Comparison of ENCODE assay signal across 13 cellular contexts in the genomic region with DNA sequence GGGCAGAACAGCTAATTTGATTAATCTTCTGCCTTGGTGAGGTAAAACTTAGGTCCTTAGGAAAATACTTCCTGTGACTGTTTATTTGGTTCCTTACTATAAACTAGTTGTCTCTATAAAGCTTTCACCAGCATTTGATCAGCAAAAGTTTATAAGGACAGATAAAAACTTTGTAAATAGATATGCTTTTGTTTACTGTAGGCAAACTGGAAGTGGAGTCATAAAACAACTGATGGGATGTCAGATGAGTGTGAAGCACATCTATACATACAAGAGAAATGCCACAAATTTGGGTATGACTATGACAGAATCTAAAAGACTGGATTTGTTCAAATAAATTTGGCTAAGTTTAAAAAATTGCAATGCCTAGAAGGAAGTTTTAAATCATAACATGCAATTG. TPM values are rescaled to one million over a fixed set of nuclear protein-coding genes. Genes with fewer than 3 reads are reported as not detected.
DNase-seq lines count a peak whose midpoint lies in the region; ATAC-seq and TF ChIP-seq lines count a peak whose summit lies in the region.
"Had no signal": no experiment of that assay in that cellular context is flagged by ENCODE, and none has a peak within 500 bp of the region (broad histone marks: within the 10 kb centered on the region; RNA-seq: fewer than 3 reads in every experiment).

No MANE protein-coding gene starts in this region.

- no peaks in the 10 kb centered on the region for H3K27me3 Mint-ChIP-seq in activated naive CD4-positive, alpha-beta T cell treated with anti-CD3 and anti-CD28 coated beads, Interleukin-2, amount 50 U/mL, for 24 hours
- no peaks in the 10 kb centered on the region for H3K27me3 Mint-ChIP-seq in activated T-helper 17 cell treated with anti-CD3 and anti-CD28 coated beads, Interleukin-2, amount 50 U/mL, for 72 hours
- peaks cover 51% of the 10 kb centered on the region for H3K27me3 Mint-ChIP-seq in type B pancreatic cell

- no peak for TF ChIP-seq CTCF in type B pancreatic cell (conservative IDR thresholded peaks at IDR 0.05)
- TF ChIP-seq CTCF in prostate gland (IDR thresholded peaks at IDR 0.05), result no peak

- H3K9ac ChIP-seq in mucosa of rectum (ENCODE audit: low read depth in 1 of 2, low read length in 2 of 2), result peak overlapping the region; percentile 67 to 68

- H3K9me3 Mint-ChIP-seq in activated naive CD4-positive, alpha-beta T cell treated with anti-CD3 and anti-CD28 coated beads, Interleukin-2, amount 50 U/mL, for 24 hours, result no peaks in the 10 kb centered on the region
- H3K9me3 Mint-ChIP-seq in activated T-helper 17 cell treated with anti-CD3 and anti-CD28 coated beads, Interleukin-2, amount 50 U/mL, for 72 hours, result no peaks in the 10 kb centered on the region
- H3K9me3 Mint-ChIP-seq in type B pancreatic cell, result no peaks in the 10 kb centered on the region

- H3K27me3 ChIP-seq in mucosa of rectum (ENCODE audit: control insufficient read depth in 2 of 2, insufficient read depth in 2 of 2, low read length in 2 of 2), result no peaks in the 10 kb centered on the region
- H3K27me3 ChIP-seq in prostate gland (replicated peaks; ENCODE audit: insufficient read depth), result peaks cover 2% of the 10 kb centered on the region

- peak overlapping the region in 1 of 2 donors; percentile 45 for H3K27ac ChIP-seq in mucosa of rectum (ENCODE audit: low read depth in 2 of 2, low read length in 2 of 2)
- H3K27ac ChIP-seq in prostate gland, result no peak overlapping the region

- no peak for ATAC-seq in activated T-helper 17 cell treated with anti-CD3 and anti-CD28 coated beads, Interleukin-2, amount 50 U/mL, for 72 hours (replicated peaks)
- ATAC-seq: GM23338 had no signal

- intact Hi-C loops in prostate gland (cut with DNase I), result loop anchor here (5.0 kb wide), 3 partner anchors 738 to 1108 kb away; no protein-coding TSS in a partner anchor

- peaks cover 80% of the 10 kb centered on the region for H3K36me3 Mint-ChIP-seq in activated naive CD4-positive, alpha-beta T cell treated with anti-CD3 and anti-CD28 coated beads, Interleukin-2, amount 50 U/mL, for 24 hours
- H3K36me3 Mint-ChIP-seq in activated T-helper 17 cell treated with anti-CD3 and anti-CD28 coated beads, Interleukin-2, amount 50 U/mL, for 72 hours (ENCODE audit: low read depth), result peaks cover 100% of the 10 kb centered on the region
- peaks cover 14% of the 10 kb centered on the region for H3K36me3 Mint-ChIP-seq in type B pancreatic cell

- H3K9me3 ChIP-seq in mucosa of rectum (ENCODE audit: control insufficient read depth in 2 of 2, low read length in 2 of 2) (no peaks in the 10 kb centered on the region), prostate gland (no peaks in the 10 kb centered on the region)
- H3K9me3 ChIP-seq: esophagus squamous epithelium had no signal

- no peak for DNase-seq in activated naive CD4-positive, alpha-beta T cell (lab: John Stamatoyannopoulos, UW)
- DNase-seq in type B pancreatic cell (ENCODE audit: extremely low spot score, unreplicated experiment) (no peak), prostate gland (ENCODE audit: low spot score) (no peak), ureter (ENCODE audit: low spot score) (no peak)
- DNase-seq in effector CD4-positive, alpha-beta T cell, result no peak
- DNase-seq: esophagus squamous epithelium; KBM-7; nucleus accumbens; stimulated activated CD4-positive, alpha-beta T cell treated with anti-CD3 and anti-CD28 coated beads, Interleukin-4, amount 100 ng/mL, for 24 hours had no signal

- TF ChIP-seq POLR2A in prostate gland (IDR thresholded peaks at IDR 0.05), result no peak

- H3K4me3 ChIP-seq in mucosa of rectum (ENCODE audit: low read length in 2 of 2) (peak overlapping the region; percentile 87 to 98), prostate gland (no peak overlapping the region)
- H3K4me3 ChIP-seq: GM23338 had no signal

- peak overlapping the region; percentile 71 for H3K27ac Mint-ChIP-seq in activated naive CD4-positive, alpha-beta T cell treated with anti-CD3 and anti-CD28 coated beads, Interleukin-2, amount 50 U/mL, for 24 hours
- peak overlapping the region; percentile 98 for H3K27ac Mint-ChIP-seq in activated T-helper 17 cell treated with anti-CD3 and anti-CD28 coated beads, Interleukin-2, amount 50 U/mL, for 72 hours
- no peak overlapping the region for H3K27ac Mint-ChIP-seq in type B pancreatic cell
- H3K27ac Mint-ChIP-seq: GM23338 had no signal

- H3K36me3 ChIP-seq in mucosa of rectum (ENCODE audit: control insufficient read depth in 2 of 2, insufficient read depth in 2 of 2, low read length in 2 of 2) (peaks cover 8 to 16% of the 10 kb centered on the region in 2 donors), prostate gland (no peaks in the 10 kb centered on the region)
- H3K36me3 ChIP-seq: esophagus squamous epithelium had no signal

- H3K4me3 Mint-ChIP-seq in activated naive CD4-positive, alpha-beta T cell treated with anti-CD3 and anti-CD28 coated beads, Interleukin-2, amount 50 U/mL, for 24 hours, result peak overlapping the region; percentile 95
- peak overlapping the region; percentile 92 for H3K4me3 Mint-ChIP-seq in activated T-helper 17 cell treated with anti-CD3 and anti-CD28 coated beads, Interleukin-2, amount 50 U/mL, for 72 hours
- H3K4me3 Mint-ChIP-seq in type B pancreatic cell, result peak overlapping the region; percentile 16
- H3K4me3 Mint-ChIP-seq: GM23338 had no signal

- H3K4me1 ChIP-seq in mucosa of rectum (ENCODE audit: control insufficient read depth in 2 of 2, insufficient read depth in 2 of 2, low read length in 2 of 2), result peaks cover 18 to 27% of the 10 kb centered on the region in 2 donors
- H3K4me1 ChIP-seq in prostate gland (replicated peaks), result peaks cover 17% of the 10 kb centered on the region

- peaks cover 42% of the 10 kb centered on the region for H3K4me1 Mint-ChIP-seq in activated naive CD4-positive, alpha-beta T cell treated with anti-CD3 and anti-CD28 coated beads, Interleukin-2, amount 50 U/mL, for 24 hours
- peaks cover 31% of the 10 kb centered on the region for H3K4me1 Mint-ChIP-seq in activated T-helper 17 cell treated with anti-CD3 and anti-CD28 coated beads, Interleukin-2, amount 50 U/mL, for 72 hours
- H3K4me1 Mint-ChIP-seq in type B pancreatic cell (ENCODE audit: unreplicated experiment), result peaks cover 25% of the 10 kb centered on the region

RNA-seq across cellular contexts. Expression of gene PTGER4, which starts 5.5 kb away (rescaled TPM):
- total RNA-seq in activated T-helper 17 cell treated with anti-CD3 and anti-CD28 coated beads, Interleukin-2, amount 50 U/mL, for 72 hours, result 100 to 1,000 TPM in 1 of 2 donors, 10 to 100 TPM in 1; 42.6 to 100 TPM
- total RNA-seq in type B pancreatic cell (ENCODE audit: low replicate concordance) (8.0 and 12.0 TPM in 2 replicates), prostate gland (10 to 100 TPM; 22.0 to 78.3 TPM), ureter (10.3 TPM)

Comparison
In these comparisons a context has a peak if more than half of its experiments do, and no peak if none do; other contexts are left out.
1. H3K4me3 Mint-ChIP-seq: peak in every context shown above with its lines; median percentile 95 in activated naive CD4-positive, alpha-beta T cell treated with anti-CD3 and anti-CD28 coated beads, Interleukin-2, amount 50 U/mL, for 24 hours; 92 in activated T-helper 17 cell treated with anti-CD3 and anti-CD28 coated beads, Interleukin-2, amount 50 U/mL, for 72 hours; 16 in type B pancreatic cell.
2. H3K4me3 ChIP-seq: peak in mucosa of rectum (2 of 2); none in prostate gland (0 of 2).